In the genomic region with DNA sequence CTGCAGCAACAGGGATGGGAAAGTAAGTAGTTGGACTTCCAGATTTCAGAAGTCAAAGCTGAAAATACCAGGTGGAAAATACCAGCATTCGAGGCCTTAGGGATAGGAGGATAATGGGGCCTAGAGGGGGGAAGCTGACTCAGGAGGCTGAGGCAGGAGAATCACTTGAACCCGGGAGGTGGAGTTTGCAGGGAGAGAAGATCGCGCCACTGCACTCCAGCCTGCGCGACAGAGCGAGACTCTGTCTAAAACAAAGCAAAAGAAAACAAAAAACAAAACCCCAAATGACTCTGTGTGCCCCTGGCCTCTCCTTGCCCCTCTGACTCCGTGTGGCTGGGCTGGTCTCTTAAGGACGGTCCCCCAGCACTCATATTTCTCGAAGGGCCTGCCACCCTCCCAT, we compare ENCODE assay signal across 8 cellular contexts. TPM values are rescaled to one million over a fixed set of nuclear protein-coding genes. Genes with fewer than 3 reads are reported as not detected.
DNase-seq lines count a peak whose midpoint lies in the region; ATAC-seq, FAIRE-seq and TF ChIP-seq lines count a peak whose summit lies in the region.

No MANE protein-coding gene starts in this region.

- H3K9me3 ChIP-seq in A549, result no peaks in the 10 kb centered on the region
- H3K9me3 ChIP-seq in naive thymus-derived CD4-positive, alpha-beta T cell (ENCODE audit: control insufficient read depth in 2 of 3, low read length in 3 of 3), result no peaks in the 10 kb centered on the region

- no peak overlapping the region for H3K27ac Mint-ChIP-seq in chondrocyte (ENCODE audit: unreplicated experiment)
- peak overlapping the region in 8 of 9 donors; percentile 97 to 100 (median 99) for H3K27ac Mint-ChIP-seq in naive thymus-derived CD4-positive, alpha-beta T cell

- DNase-seq in A549 (ENCODE audit: low read depth in 1 of 2, low spot score in 1 of 2) (no peak), LNCaP clone FGC (ENCODE audit: low read depth) (no peak), chondrocyte (ENCODE audit: low spot score) (no peak), DMS114 treated with DMSO at 0.1 percent for 48 hours (lab: John Stamatoyannopoulos, UW; ENCODE audit: unreplicated experiment) (no peak), NCI-H1048 (lab: John Stamatoyannopoulos, UW) (no peak), lower leg skin (ENCODE audit: low spot score in 2 of 2) (no peak)
- DNase-seq in naive thymus-derived CD4-positive, alpha-beta T cell, result no peak
- DNase-seq in stimulated activated CD4-positive, alpha-beta T cell treated with anti-CD3 and anti-CD28 coated beads, Interleukin-2, amount 100 ng/mL, for 48 hours, result no peak

- H3K27me3 Mint-ChIP-seq in chondrocyte (ENCODE audit: low read depth), result peaks cover 14% of the 10 kb centered on the region
- H3K27me3 Mint-ChIP-seq in naive thymus-derived CD4-positive, alpha-beta T cell, result no peaks in the 10 kb centered on the region

- TF ChIP-seq POLR2A in A549 (IDR thresholded peaks at IDR 0.05; ENCODE audit: low read length), result no peak
- no peak for TF ChIP-seq POLR2A in lower leg skin (IDR thresholded peaks at IDR 0.05)

- no peak for TF ChIP-seq CTCF in A549 (IDR thresholded peaks at IDR 0.05)
- no peak for TF ChIP-seq CTCF in LNCaP clone FGC (IDR thresholded peaks at IDR 0.05; ENCODE audit: control insufficient read depth, extremely low read depth, insufficient read depth)
- no peak for TF ChIP-seq CTCF in chondrocyte (IDR thresholded peaks at IDR 0.05)
- no peak for TF ChIP-seq CTCF in lower leg skin (IDR thresholded peaks at IDR 0.05)

- FAIRE-seq in A549 (lab: Jason Lieb, UNC), result no peak

- peak overlapping the region; percentile 76 to 86 for H3K27ac ChIP-seq in A549
- peak overlapping the region; percentile 98 for H3K27ac ChIP-seq in naive thymus-derived CD4-positive, alpha-beta T cell (ENCODE audit: low read depth, low read length)

- 68% methylated on average over 10 of the region's 10 CpGs for WGBS in A549 (ENCODE audit: missing lambda C conversion rate)
- 53 to 59% methylated on average over 10 of the region's 10 CpGs for WGBS in lower leg skin, 2 donors

- intact Hi-C loops in naive thymus-derived CD4-positive, alpha-beta T cell (cut with micrococcal nuclease), result no loop called here
- intact Hi-C loops in lower leg skin (cut with DNase I; ENCODE audit: low total_unique reads), result no loop called here

- CTCF ChIA-PET in A549 (lab: Yijun Ruan, JAX), result interaction anchor here (0.8 to 27.2 kb wide), 13 partner anchors 8 to 119 kb away, joined by 3 to 480 read pairs (median 11); a partner anchor contains a TSS
- CTCF ChIA-PET in naive thymus-derived CD4-positive, alpha-beta T cell (lab: Charles Lee), result interaction anchor here (1.1 to 3.4 kb wide), 4 partner anchors 8 to 124 kb away, joined by 3 to 12 read pairs (median 6); a partner anchor contains a TSS

- H3K9me3 Mint-ChIP-seq in chondrocyte (ENCODE audit: low read depth), result no peaks in the 10 kb centered on the region
- peaks cover 0 to 6% (median 0%) of the 10 kb centered on the region in 11 donors for H3K9me3 Mint-ChIP-seq in naive thymus-derived CD4-positive, alpha-beta T cell

- peaks cover 21% of the 10 kb centered on the region for H3K4me1 Mint-ChIP-seq in chondrocyte (ENCODE audit: low read depth)
- peaks cover 48 to 79% (median 60%) of the 10 kb centered on the region in 7 donors for H3K4me1 Mint-ChIP-seq in naive thymus-derived CD4-positive, alpha-beta T cell

- peaks cover 0 to 25% (median 14%) of the 10 kb centered on the region in 3 experiments for H3K36me3 ChIP-seq in naive thymus-derived CD4-positive, alpha-beta T cell (ENCODE audit: control insufficient read depth in 2 of 3, insufficient read depth in 3 of 3, low read length in 3 of 3)

- POLR2A ChIA-PET in A549 (lab: Yijun Ruan, JAX), result interaction anchor here (1.0 kb wide), 1 partner anchor 37 kb away, joined by 3 read pairs; no protein-coding TSS in a partner anchor
- POLR2A ChIA-PET in naive thymus-derived CD4-positive, alpha-beta T cell (lab: Charles Lee), result interaction anchor here (1.3 kb wide), 1 partner anchor 47 kb away, joined by 4 read pairs; a partner anchor contains a TSS

- H3K4me1 ChIP-seq in A549, result peaks cover 24% of the 10 kb centered on the region
- H3K4me1 ChIP-seq in naive thymus-derived CD4-positive, alpha-beta T cell (ENCODE audit: control insufficient read depth in 2 of 2, insufficient read depth in 2 of 2, low read length in 2 of 2), result peaks cover 33 to 64% of the 10 kb centered on the region in 2 donors

- peak overlapping the region; percentile 92 for H3K4me2 ChIP-seq in A549

- no peak for ATAC-seq in A549
- ATAC-seq in naive thymus-derived CD4-positive, alpha-beta T cell, result no peak

- TF ChIP-seq RAD21 in A549 (conservative IDR thresholded peaks at IDR 0.05 in 1 of 2, IDR thresholded peaks at IDR 0.05 in 1 of 2), result no peak

- TF ChIP-seq EP300 in A549 (IDR thresholded peaks at IDR 0.05), result no peak

- no peaks in the 10 kb centered on the region for H3K27me3 ChIP-seq in naive thymus-derived CD4-positive, alpha-beta T cell (ENCODE audit: control insufficient read depth in 2 of 2, insufficient read depth in 2 of 2, low read length in 2 of 2)

- peak overlapping the region; percentile 22 for H3K4me3 Mint-ChIP-seq in chondrocyte (ENCODE audit: unreplicated experiment)
- peak overlapping the region; percentile 82 to 97 (median 84) for H3K4me3 Mint-ChIP-seq in naive thymus-derived CD4-positive, alpha-beta T cell

- no peaks in the 10 kb centered on the region for H3K36me3 Mint-ChIP-seq in chondrocyte (ENCODE audit: low read depth)
- H3K36me3 Mint-ChIP-seq in naive thymus-derived CD4-positive, alpha-beta T cell, result peaks cover 0 to 62% (median 15%) of the 10 kb centered on the region in 5 donors

- H3K4me3 ChIP-seq in A549 (peak overlapping the region; percentile 39), LNCaP clone FGC (ENCODE audit: low read depth, low read length) (0 out of 2 replicates have a peak overlapping the region, but pooled peaks have one; percentile 18), lower leg skin (ENCODE audit: low read depth, poor library complexity, severe bottlenecking) (no peak overlapping the region)
- H3K4me3 ChIP-seq in naive thymus-derived CD4-positive, alpha-beta T cell (ENCODE audit: low read length), result peak overlapping the region; percentile 83

TF ChIP-seq in A549, 52 proteins besides CTCF, POLR2A, EP300 and RAD21:
- TF ChIP-seq CBX8 (IDR thresholded peaks at IDR 0.05) (no peak), PHF8 (IDR thresholded peaks at IDR 0.05; ENCODE audit: borderline replicate concordance, low read depth) (no peak), MAZ (IDR thresholded peaks at IDR 0.05; ENCODE audit: borderline replicate concordance, low read depth, low read length) (no peak), JUN (IDR thresholded peaks at IDR 0.05) (no peak), CHD2 (IDR thresholded peaks at IDR 0.05; ENCODE audit: low read length, partially characterized antibody) (no peak), RARB (CRISPR knock-in tag; IDR thresholded peaks at IDR 0.05) (no peak)
TF ChIP-seq in A549: peak in this region for 0.

RNA-seq across cellular contexts. Expression of a gene that starts 3.4 kb away (rescaled TPM):
- polyA plus RNA-seq in A549 (2011; rRNA removed) (1.4 and 1.8 TPM in 2 replicates), A549 (2017; fragmentation: RNase III; extraction: RNeasy Plus Mini Kit Qiagen cat#74134 plus additional on column Dnase treatment) (1.6 to 1.8 TPM (median 1.8 TPM) in 3 replicates)
- 1.9 and 2.8 TPM in 2 replicates for polyA plus RNA-seq in A549 (2012; cell fraction: cytosol; rRNA removed)
- polyA plus RNA-seq in A549 (2012; cell fraction: nucleus; rRNA removed), result 4.2 and 5.1 TPM in 2 replicates
- 0.92 and 1.2 TPM in 2 replicates for polyA minus RNA-seq in A549 (2011; rRNA and poly(A)+ RNA removed)
- total RNA-seq in chondrocyte (not detected in 3 replicates), lower leg skin (1 to 10 TPM in 1 of 4 donors, not detected in 3; 1.5 TPM)
- total RNA-seq in naive thymus-derived CD4-positive, alpha-beta T cell, result 100 to 1,000 TPM in 1 of 5 experiments, 10 to 100 TPM in 4; 14.7 to 164 (median 54.3) TPM
- 10 to 100 TPM; 12.7 to 15.7 TPM for polyA plus RNA-seq in naive thymus-derived CD4-positive, alpha-beta T cell

RNA-seq across cellular contexts. Expression of a gene that starts 45.6 kb away (rescaled TPM):
- not detected in 2 replicates for polyA plus RNA-seq in A549 (2011; rRNA removed)
- polyA plus RNA-seq in A549 (2012; cell fraction: cytosol; rRNA removed), result not detected in 2 replicates
- 0.01 TPM in 1 of 2 replicates, not detected in the other for polyA plus RNA-seq in A549 (2012; cell fraction: nucleus; rRNA removed)
- polyA plus RNA-seq in A549 (2017; fragmentation: RNase III; extraction: RNeasy Plus Mini Kit Qiagen cat#74134 plus additional on column Dnase treatment), result not detected in 3 replicates
- polyA minus RNA-seq in A549 (2011; rRNA and poly(A)+ RNA removed), result not detected in 2 replicates
- total RNA-seq in chondrocyte, result not detected in 3 replicates
- total RNA-seq in naive thymus-derived CD4-positive, alpha-beta T cell, result under 1 TPM in 1 of 5 experiments, not detected in 4; 0.63 TPM
- polyA plus RNA-seq in naive thymus-derived CD4-positive, alpha-beta T cell, result not detected
- total RNA-seq in lower leg skin, result not detected

RNA-seq across cellular contexts. Expression of a gene that starts 46.0 kb away (rescaled TPM):
- polyA plus RNA-seq in A549 (2011; rRNA removed) (52.0 and 65.3 TPM in 2 replicates), A549 (2017; fragmentation: RNase III; extraction: RNeasy Plus Mini Kit Qiagen cat#74134 plus additional on column Dnase treatment) (42.8 to 45.5 TPM (median 44.5 TPM) in 3 replicates)
- polyA plus RNA-seq in A549 (2012; cell fraction: cytosol; rRNA removed), result 54.9 and 62.9 TPM in 2 replicates
- 39.8 and 50.8 TPM in 2 replicates for polyA plus RNA-seq in A549 (2012; cell fraction: nucleus; rRNA removed)
- 98.3 and 148 TPM in 2 replicates for polyA minus RNA-seq in A549 (2011; rRNA and poly(A)+ RNA removed)
- total RNA-seq in chondrocyte (57.0 to 61.7 TPM (median 60.9 TPM) in 3 replicates), lower leg skin (10 to 100 TPM; 35.4 to 45.6 (median 38.8) TPM)
- total RNA-seq in naive thymus-derived CD4-positive, alpha-beta T cell, result 10 to 100 TPM; 53.2 to 88.9 (median 61.7) TPM
- 10 to 100 TPM; 40.9 to 60.8 TPM for polyA plus RNA-seq in naive thymus-derived CD4-positive, alpha-beta T cell

RNA-seq across cellular contexts. Expression of a gene that starts 47.4 kb away (rescaled TPM):
- polyA plus RNA-seq in A549 (2011; rRNA removed) (0.05 and 0.07 TPM in 2 replicates), A549 (2017; fragmentation: RNase III; extraction: RNeasy Plus Mini Kit Qiagen cat#74134 plus additional on column Dnase treatment) (0.08 to 0.18 TPM (median 0.10 TPM) in 3 replicates)
- polyA plus RNA-seq in A549 (2012; cell fraction: cytosol; rRNA removed), result 0.13 and 0.16 TPM in 2 replicates
- 0.47 and 0.67 TPM in 2 replicates for polyA plus RNA-seq in A549 (2012; cell fraction: nucleus; rRNA removed)
- polyA minus RNA-seq in A549 (2011; rRNA and poly(A)+ RNA removed), result 0.34 TPM in 1 of 2 replicates, not detected in the other
- total RNA-seq in chondrocyte (not detected in 3 replicates), lower leg skin (under 1 TPM in 1 of 4 donors, not detected in 3; 0.23 TPM)
- total RNA-seq in naive thymus-derived CD4-positive, alpha-beta T cell, result 10 to 100 TPM in 1 of 5 experiments, 1 to 10 TPM in 2, not detected in 2; 3.2 to 17.3 (median 3.3) TPM
- polyA plus RNA-seq in naive thymus-derived CD4-positive, alpha-beta T cell, result under 1 TPM in 1 of 2 donors, not detected in 1; 0.09 TPM

Comparison
In these comparisons a context has a peak if more than half of its experiments do, and no peak if none do; other contexts are left out.
1. RNA of a gene that starts 3.4 kb away (total RNA-seq): 14.7 to 164 TPM in naive thymus-derived CD4-positive, alpha-beta T cell; 1.5 TPM in lower leg skin and not detected in chondrocyte; every median in the first group is over 4 times any median in the second.